16 cellular contexts compared by ENCODE assay signal in genomic region chr3:148937477-148937876, GRCh38.
"Had no signal": no experiment of that assay in that cellular context is flagged by ENCODE, and none has a peak within 500 bp of the region (broad histone marks: within the 10 kb centered on the region; RNA-seq: fewer than 3 reads in every experiment).

No MANE protein-coding gene starts in this region.

- ATAC-seq: activated CD8-positive, alpha-beta T cell treated with anti-CD3 and anti-CD28 coated beads, Interleukin-2, amount 10 ng/mL, durations not matched to agents 7 days and 5 days; activated naive CD4-positive, alpha-beta T cell treated with anti-CD3 and anti-CD28 coated beads, Interleukin-2, amount 50 U/mL, for 72 hours; effector memory CD8-positive, alpha-beta T cell; stimulated activated memory B cell treated with anti-CD40 and anti-IgM and Interleukin-4, amounts not matched to agents 10 μg/mL and 1 μg/mL and 100 μg/mL, for 72 hours; T-helper 17 cell had no signal

- H3K27me3 ChIP-seq: breast epithelium had no signal

- H3K4me1 Mint-ChIP-seq: activated B cell treated with CpG ODN at 0.5 μM for 24 hours; stimulated activated memory B cell treated with anti-CD40 and anti-IgM and Interleukin-4, amounts not matched to agents 10 μg/mL and 1 μg/mL and 100 μg/mL, for 72 hours; T-helper 17 cell had no signal

- H3K36me3 ChIP-seq: breast epithelium had no signal

- H3K4me3 Mint-ChIP-seq: activated B cell treated with CpG ODN at 0.5 μM for 24 hours; activated CD8-positive, alpha-beta T cell treated with anti-CD3 and anti-CD28 coated beads, Interleukin-2, amount 10 ng/mL, durations not matched to agents 7 days and 5 days; effector memory CD8-positive, alpha-beta T cell; neural crest cell; stimulated activated memory B cell treated with anti-CD40 and anti-IgM and Interleukin-4, amounts not matched to agents 10 μg/mL and 1 μg/mL and 100 μg/mL, for 72 hours; T-helper 17 cell had no signal

- H3K9me3 ChIP-seq: breast epithelium had no signal

- H3K4me3 ChIP-seq: breast epithelium, lung had no signal

- H3K9me3 Mint-ChIP-seq: activated B cell treated with CpG ODN at 0.5 μM for 24 hours; activated naive CD4-positive, alpha-beta T cell treated with anti-CD3 and anti-CD28 coated beads, Interleukin-2, amount 50 U/mL, for 72 hours; effector memory CD8-positive, alpha-beta T cell; neural crest cell; stimulated activated memory B cell treated with anti-CD40 and anti-IgM and Interleukin-4, amounts not matched to agents 10 μg/mL and 1 μg/mL and 100 μg/mL, for 72 hours had no signal

- H3K36me3 Mint-ChIP-seq: activated naive CD4-positive, alpha-beta T cell treated with anti-CD3 and anti-CD28 coated beads, Interleukin-2, amount 50 U/mL, for 72 hours; stimulated activated memory B cell treated with anti-CD40 and anti-IgM and Interleukin-4, amounts not matched to agents 10 μg/mL and 1 μg/mL and 100 μg/mL, for 72 hours had no signal

- H3K27ac Mint-ChIP-seq: activated B cell treated with CpG ODN at 0.5 μM for 24 hours; activated CD8-positive, alpha-beta T cell treated with anti-CD3 and anti-CD28 coated beads, Interleukin-2, amount 10 ng/mL, durations not matched to agents 7 days and 5 days; activated naive CD4-positive, alpha-beta T cell treated with anti-CD3 and anti-CD28 coated beads, Interleukin-2, amount 50 U/mL, for 72 hours; effector memory CD8-positive, alpha-beta T cell; stimulated activated memory B cell treated with anti-CD40 and anti-IgM and Interleukin-4, amounts not matched to agents 10 μg/mL and 1 μg/mL and 100 μg/mL, for 72 hours; T-helper 17 cell had no signal

- H3K27ac ChIP-seq: breast epithelium had no signal

- DNase-seq: activated B cell treated with CpG ODN at 0.5 μM for 24 hours; activated CD4-positive, alpha-beta T cell treated with anti-CD3 and anti-CD28 coated beads for 48 hours; activated CD8-positive, alpha-beta memory T cell treated with anti-CD3 and anti-CD28 coated beads, Interleukin-2, amount 50 U/mL, for 4 hours; activated CD8-positive, alpha-beta T cell treated with anti-CD3 and anti-CD28 coated beads, Interleukin-2, amount 10 ng/mL, durations not matched to agents 7 days and 5 days; activated gamma-delta T cell; activated T-cell treated with anti-CD3 and anti-CD28 coated beads, Interleukin-2, amount 50 U/mL, for 48 hours; amniotic stem cell; dermis blood vessel endothelial cell; effector memory CD8-positive, alpha-beta T cell; islet precursor cell; T-helper 17 cell had no signal

- H3K4me1 ChIP-seq: breast epithelium had no signal
